Comparison of ENCODE assay signal across 8 cellular contexts in the genomic region with DNA sequence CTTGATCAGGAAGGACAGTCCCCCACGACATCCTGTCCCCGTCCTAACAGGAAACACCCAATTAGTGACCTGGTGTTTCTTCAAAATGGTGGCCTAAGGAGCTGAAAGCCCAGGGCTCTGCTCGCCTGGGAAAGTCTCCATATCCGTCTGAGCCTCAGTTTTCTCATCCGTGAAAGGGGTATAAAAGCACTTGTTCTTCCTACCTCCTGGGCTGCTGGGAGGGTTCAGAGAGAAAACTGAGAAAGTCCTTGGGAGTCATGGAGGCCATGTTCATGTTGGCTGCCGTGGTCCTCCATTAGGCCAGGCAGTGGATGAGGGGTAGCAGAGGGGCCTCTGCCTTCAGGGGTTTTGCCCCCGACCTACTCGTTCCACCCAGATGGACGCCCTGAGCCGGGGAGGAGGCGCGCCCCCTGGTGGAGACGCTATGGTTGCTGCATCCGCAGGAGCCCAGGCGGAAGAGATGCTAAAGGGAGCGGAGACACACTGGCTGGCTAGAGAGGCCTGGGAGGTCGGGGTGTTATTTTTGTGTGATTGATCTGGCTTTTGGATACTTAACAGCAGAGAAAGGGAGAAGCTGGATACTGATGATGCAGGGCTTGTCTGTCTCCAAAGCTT.
DNase-seq lines count a peak whose midpoint lies in the region; ATAC-seq and TF ChIP-seq lines count a peak whose summit lies in the region.

No MANE protein-coding gene starts in this region.

- H2AFZ ChIP-seq in SU-DHL-6 (ENCODE audit: low read depth, low read length, severe bottlenecking) = no peak overlapping the region

- H4K20me1 ChIP-seq in SU-DHL-6 (ENCODE audit: low read depth, low read length) = no peaks in the 10 kb centered on the region

- H3K27ac ChIP-seq in SU-DHL-6 (ENCODE audit: low read depth, low read length) (no peak overlapping the region), liver (ENCODE audit: low read depth in 1 of 2, low read length in 2 of 2) (no peak overlapping the region)

- H3K4me2 ChIP-seq in SU-DHL-6 (ENCODE audit: low read depth, low read length, poor library complexity, severe bottlenecking) = no peak overlapping the region

- H3K36me3 ChIP-seq in GM06990 (ENCODE audit: control insufficient read depth, insufficient read depth, low read length) = no peaks in the 10 kb centered on the region
- no peaks in the 10 kb centered on the region for H3K36me3 ChIP-seq in SU-DHL-6 (ENCODE audit: low read length)
- no peaks in the 10 kb centered on the region for H3K36me3 ChIP-seq in adipocyte (ENCODE audit: control insufficient read depth, insufficient read depth, low read length, severe bottlenecking)
- H3K36me3 ChIP-seq in liver (ENCODE audit: control insufficient read depth in 4 of 4, insufficient read depth in 3 of 4, low read depth in 1 of 4, low read length in 3 of 4) = peaks cover 0 to 2% (median 0%) of the 10 kb centered on the region in 4 donors

- H3K9me3 ChIP-seq in SU-DHL-6 (ENCODE audit: insufficient read depth, low read length) = no peaks in the 10 kb centered on the region
- no peaks in the 10 kb centered on the region for H3K9me3 ChIP-seq in adipocyte (ENCODE audit: control insufficient read depth, low read length)
- H3K9me3 ChIP-seq in liver (ENCODE audit: control insufficient read depth in 4 of 4, low read length in 3 of 4) = no peaks in the 10 kb centered on the region

- WGBS in liver = 65% methylated on average over 17 of the region's 17 CpGs

- DNase-seq in GM06990 (ENCODE audit: extremely low read depth, insufficient read length) (no peak), adipocyte (ENCODE audit: low read depth) (peak; percentile 13), NCI-H2081 (lab: John Stamatoyannopoulos, UW) (no peak)
- peak; percentile 18 to 20 for DNase-seq in stimulated activated CD8-positive, alpha-beta memory T cell treated with anti-CD3 and anti-CD28 coated beads, Interleukin-7, amount 100 ng/mL, for 48 hours (ENCODE audit: extremely low read depth in 1 of 2, low read depth in 1 of 2)

- peak; percentile 82 for TF ChIP-seq CTCF in GM06990 (IDR thresholded peaks at IDR 0.05; ENCODE audit: insufficient read depth, low read length, poor library complexity, severe bottlenecking)
- TF ChIP-seq CTCF in SU-DHL-6 (IDR thresholded peaks at IDR 0.05; ENCODE audit: insufficient read depth, low read length, poor library complexity, severe bottlenecking) = peak; percentile 88
- peak; percentile 29 for TF ChIP-seq CTCF in liver (IDR thresholded peaks at IDR 0.05; ENCODE audit: low read depth, low read length, missing input control)

- H3K9ac ChIP-seq in SU-DHL-6 (ENCODE audit: low read length) = no peak overlapping the region
- H3K9ac ChIP-seq in adipocyte (ENCODE audit: low read length) = no peak overlapping the region
- H3K9ac ChIP-seq in liver (ENCODE audit: low read depth in 1 of 2, low read length in 2 of 2) = no peak overlapping the region

- no peaks in the 10 kb centered on the region for H3K79me2 ChIP-seq in SU-DHL-6 (ENCODE audit: insufficient read depth, low read length)

- TF ChIP-seq RAD21 in liver (IDR thresholded peaks at IDR 0.05) = peak in 1 of 2 donors; percentile 54

- ATAC-seq in HG03457 (IDR thresholded peaks at IDR 0.05; ENCODE audit: unreplicated experiment) (no peak), HG03159 (IDR thresholded peaks at IDR 0.05; ENCODE audit: unreplicated experiment) (no peak)

- H3K9me2 ChIP-seq in SU-DHL-6 (replicated peaks; ENCODE audit: insufficient read depth, low read length) = no peaks in the 10 kb centered on the region

- peaks cover 6% of the 10 kb centered on the region for H3K4me1 ChIP-seq in adipocyte (ENCODE audit: control insufficient read depth, insufficient read depth, low read length)
- H3K4me1 ChIP-seq in liver (ENCODE audit: control insufficient read depth in 4 of 4, insufficient read depth in 4 of 4, low read length in 3 of 4) = peaks cover 0 to 7% (median 5%) of the 10 kb centered on the region in 4 donors

- H3K27me3 ChIP-seq in GM06990 (replicated peaks; ENCODE audit: control insufficient read depth, insufficient read depth, low read length) (no peaks in the 10 kb centered on the region), SU-DHL-6 (ENCODE audit: low read length) (no peaks in the 10 kb centered on the region), adipocyte (replicated peaks; ENCODE audit: control insufficient read depth, insufficient read depth, low read length) (no peaks in the 10 kb centered on the region), liver (ENCODE audit: control insufficient read depth in 4 of 4, insufficient read depth in 4 of 4, low read length in 3 of 4) (no peaks in the 10 kb centered on the region)

- H3F3A ChIP-seq in SU-DHL-6 (ENCODE audit: insufficient read depth) = no peaks in the 10 kb centered on the region

- H3K4me3 ChIP-seq in GM06990 (replicated peaks; ENCODE audit: low read depth, low read length) (no peak overlapping the region), SU-DHL-6 (ENCODE audit: insufficient read depth, low read length, poor library complexity, severe bottlenecking) (no peak overlapping the region), adipocyte (ENCODE audit: low read length) (no peak overlapping the region), liver (ENCODE audit: low read depth in 1 of 3, low read length in 3 of 3) (no peak overlapping the region)

TF ChIP-seq in liver, 16 proteins besides CTCF, POLR2A, EP300 and RAD21:
- TF ChIP-seq YY1 (IDR thresholded peaks at IDR 0.05) = peak; percentile 31
- no peak for TF ChIP-seq HNF4A (conservative IDR thresholded peaks at IDR 0.05)

Comparison
In these comparisons a context has a peak if more than half of its experiments do, and no peak if none do; other contexts are left out.
1. DNase-seq: peak in adipocyte (single experiment) and stimulated activated CD8-positive, alpha-beta memory T cell treated with anti-CD3 and anti-CD28 coated beads, Interleukin-7, amount 100 ng/mL, for 48 hours (2 of 2); none in GM06990 (single experiment) and NCI-H2081 (0 of 2).
2. CTCF ChIP-seq: peak in every context shown above with its lines; median percentile 88 in SU-DHL-6; 82 in GM06990; 29 in liver.